ENCODE assay signal across 33 cellular contexts in genomic region chr11:71316701-71317100, GRCh38.
A peak's percentile ranks its signal among the peaks of the same experiment; 100 is the strongest.
DNase-seq lines count a peak whose midpoint lies in the region; ATAC-seq, FAIRE-seq and TF ChIP-seq lines count a peak whose summit lies in the region.
"Had no signal": no experiment of that assay in that cellular context is flagged by ENCODE, and none has a peak within 500 bp of the region (broad histone marks: within the 10 kb centered on the region; RNA-seq: fewer than 3 reads in every experiment).

No MANE protein-coding gene starts in this region.

- H3K79me2 ChIP-seq in HepG2 (ENCODE audit: insufficient read depth, low read length), result no peaks in the 10 kb centered on the region

- ATAC-seq in HepG2, result no peak
- no peak for ATAC-seq in right lobe of liver
- no peak for ATAC-seq in stimulated activated memory B cell treated with anti-CD40 and anti-IgM and Interleukin-4, amounts not matched to agents 10 μg/mL and 1 μg/mL and 100 μg/mL, for 72 hours
- ATAC-seq: A549; CD8-positive, alpha-beta T cell had no signal

- no peaks in the 10 kb centered on the region for H3K4me1 Mint-ChIP-seq in stimulated activated memory B cell treated with anti-CD40 and anti-IgM and Interleukin-4, amounts not matched to agents 10 μg/mL and 1 μg/mL and 100 μg/mL, for 72 hours
- H3K4me1 Mint-ChIP-seq: B cell; CD14-positive monocyte; CD4-positive, alpha-beta memory T cell; CD4-positive, CD25-positive, alpha-beta regulatory T cell; CD8-positive, alpha-beta memory T cell had no signal

- in situ Hi-C loops in HepG2 (cut with HindIII; ENCODE audit: extremely low pct_ligation_motif_present, low pct_unique_long_range_greater_than_20kb), result no loop called here

- FAIRE-seq in HepG2 (lab: Jason Lieb, UNC), result no peak
- FAIRE-seq: A204.1, A549, D721Med had no signal

- DNase-seq in HepG2 (ENCODE audit: low spot score) (no peak), right lobe of liver (no peak)
- DNase-seq: 8988T; ACHN; AML-193; BE2C; C1 segment of cervical spinal cord; Caco-2; Calu3; CD4-positive, alpha-beta memory T cell; CD4-positive, alpha-beta T cell; CD4-positive, CD25-positive, alpha-beta regulatory T cell; CD8-positive, alpha-beta memory T cell; CD8-positive, alpha-beta T cell; COR-L47; DMS 273 treated with DMSO at 0.1 percent for 48 hours; DMS153; DMS53; DMS79; DMS79 treated with DMSO at 0.1 percent for 48 hours; DND-41; EL had no signal

- TF ChIP-seq CTCF in HepG2 (CRISPR knock-in tag; IDR thresholded peaks at IDR 0.05) (no peak), right lobe of liver (IDR thresholded peaks at IDR 0.05) (no peak), HEK293 (tag by site-specific recombination; IDR thresholded peaks at IDR 0.05) (no peak)

- H4K20me1 ChIP-seq in HepG2 (ENCODE audit: insufficient read depth, low read length), result no peaks in the 10 kb centered on the region
- H4K20me1 ChIP-seq: BLaER1; BLaER1 treated with 17β-estradiol and CSF1 and Interleukin-3, amounts not matched to agents 10 nM and 100 nM had no signal

- H2AFZ ChIP-seq in HepG2 (ENCODE audit: low read length), result no peak overlapping the region

- intact Hi-C loops in HepG2 (cut with micrococcal nuclease; ENCODE audit: unreplicated experiment) (no loop called here), right lobe of liver (cut with DNase I) (no loop called here)

- WGBS in HepG2 (ENCODE audit: low lambda C conversion rate), result 74% methylated on average over 1 of the region's 1 CpG
- WGBS in right lobe of liver (ENCODE audit: insufficient coverage, low coverage, low lambda C conversion rate, missing lambda C conversion rate), result 80% methylated on average over 1 of the region's 1 CpG

- peaks cover 20% of the 10 kb centered on the region for H3K4me1 ChIP-seq in HepG2 (ENCODE audit: insufficient read depth, low read length)
- H3K4me1 ChIP-seq in right lobe of liver, result peaks cover 0 to 10% (median 1%) of the 10 kb centered on the region in 4 donors
- H3K4me1 ChIP-seq in HEK293 (ENCODE audit: control insufficient read depth, insufficient read depth, low read length), result no peaks in the 10 kb centered on the region
- H3K4me1 ChIP-seq: BE2C; BLaER1; BLaER1 treated with 17β-estradiol and CSF1 and Interleukin-3, amounts not matched to agents 10 nM and 100 nM; Caco-2 had no signal

- H3K27me3 ChIP-seq in HepG2 (ENCODE audit: control insufficient read depth in 1 of 2, insufficient read depth in 2 of 2, low read length in 2 of 2) (peaks cover 1 to 14% of the 10 kb centered on the region in 2 experiments; a peak in 2 of 5 replicates), right lobe of liver (no peaks in the 10 kb centered on the region)
- H3K27me3 ChIP-seq: BE2C; BLaER1; BLaER1 treated with 17β-estradiol and CSF1 and Interleukin-3, amounts not matched to agents 10 nM and 100 nM had no signal

- H3K9me3 Mint-ChIP-seq in stimulated activated memory B cell treated with anti-CD40 and anti-IgM and Interleukin-4, amounts not matched to agents 10 μg/mL and 1 μg/mL and 100 μg/mL, for 72 hours, result peaks cover 22% of the 10 kb centered on the region

- H3K27ac Mint-ChIP-seq in stimulated activated memory B cell treated with anti-CD40 and anti-IgM and Interleukin-4, amounts not matched to agents 10 μg/mL and 1 μg/mL and 100 μg/mL, for 72 hours, result no peak overlapping the region
- H3K27ac Mint-ChIP-seq: B cell; CD14-positive monocyte; CD4-positive, alpha-beta memory T cell; CD4-positive, alpha-beta T cell; CD4-positive, CD25-positive, alpha-beta regulatory T cell; CD8-positive, alpha-beta memory T cell; CD8-positive, alpha-beta T cell had no signal

- peaks cover 25% of the 10 kb centered on the region for H3K9me3 ChIP-seq in HepG2 (ENCODE audit: low read length)
- no peaks in the 10 kb centered on the region for H3K9me3 ChIP-seq in right lobe of liver
- no peaks in the 10 kb centered on the region for H3K9me3 ChIP-seq in HEK293 (ENCODE audit: control insufficient read depth, insufficient read depth, low read depth, low read length)

- TF ChIP-seq EP300 in HepG2 (IDR thresholded peaks at IDR 0.05; ENCODE audit: low read depth in 2 of 2, low read length in 2 of 2) (no peak), HepG2 (CRISPR knock-in tag; IDR thresholded peaks at IDR 0.05; ENCODE audit: borderline replicate concordance) (no peak)

- H3K4me3 Mint-ChIP-seq in stimulated activated memory B cell treated with anti-CD40 and anti-IgM and Interleukin-4, amounts not matched to agents 10 μg/mL and 1 μg/mL and 100 μg/mL, for 72 hours, result no peak overlapping the region
- H3K4me3 Mint-ChIP-seq: B cell; CD14-positive monocyte; CD4-positive, alpha-beta memory T cell; CD4-positive, alpha-beta T cell; CD4-positive, CD25-positive, alpha-beta regulatory T cell; CD8-positive, alpha-beta memory T cell; CD8-positive, alpha-beta T cell had no signal

- CTCF ChIA-PET in HepG2 (lab: Yijun Ruan, JAX; ENCODE audit: low intra/inter-chr PET ratio, low total read pairs) (no interaction called here), HEK293 (lab: Yijun Ruan, JAX) (interaction anchor here (1.3 kb wide), 1 partner anchor 24 kb away, joined by 3 read pairs; no protein-coding TSS in a partner anchor)

- H3K27me3 Mint-ChIP-seq in stimulated activated memory B cell treated with anti-CD40 and anti-IgM and Interleukin-4, amounts not matched to agents 10 μg/mL and 1 μg/mL and 100 μg/mL, for 72 hours, result peaks cover 31% of the 10 kb centered on the region

- TF ChIP-seq POLR2A in HepG2 (IDR thresholded peaks at IDR 0.05; ENCODE audit: insufficient read depth in 1 of 2, low read depth in 2 of 2, low read length in 2 of 2), result no peak
- TF ChIP-seq POLR2A in right lobe of liver (IDR thresholded peaks at IDR 0.05), result no peak

- H3K4me2 ChIP-seq in HepG2 (ENCODE audit: low read depth, low read length), result no peak overlapping the region
- H3K4me2 ChIP-seq: A549; BLaER1; BLaER1 treated with 17β-estradiol and CSF1 and Interleukin-3, amounts not matched to agents 10 nM and 100 nM had no signal

- peaks cover 16% of the 10 kb centered on the region for H3K36me3 Mint-ChIP-seq in stimulated activated memory B cell treated with anti-CD40 and anti-IgM and Interleukin-4, amounts not matched to agents 10 μg/mL and 1 μg/mL and 100 μg/mL, for 72 hours
- H3K36me3 Mint-ChIP-seq: CD14-positive monocyte; CD4-positive, alpha-beta memory T cell; CD4-positive, CD25-positive, alpha-beta regulatory T cell; CD8-positive, alpha-beta memory T cell; CD8-positive, alpha-beta T cell had no signal

- H3K4me3 ChIP-seq in HepG2 (replicated peaks in 1 of 3; ENCODE audit: insufficient read depth in 1 of 3, low read depth in 2 of 3, low read length in 3 of 3) (no peak overlapping the region), right lobe of liver (no peak overlapping the region), HEK293 (ENCODE audit: low read depth, low read length) (no peak overlapping the region)
- H3K4me3 ChIP-seq: A549; BLaER1; BLaER1 treated with 17β-estradiol and CSF1 and Interleukin-3, amounts not matched to agents 10 nM and 100 nM had no signal

- H3K27ac ChIP-seq in HepG2 (ENCODE audit: extremely low read length, insufficient read depth, low read length), result no peak overlapping the region
- H3K27ac ChIP-seq in right lobe of liver, result no peak overlapping the region
- H3K27ac ChIP-seq in HEK293 (ENCODE audit: extremely low read depth, low read depth, low read length), result no peak overlapping the region
- H3K27ac ChIP-seq: 22Rv1; A549; BLaER1; BLaER1 treated with 17β-estradiol and CSF1 and Interleukin-3, amounts not matched to agents 10 nM and 100 nM; C4-2B had no signal

- H3K36me3 ChIP-seq in HepG2 (replicated peaks in 1 of 2; ENCODE audit: control insufficient read depth in 1 of 2, insufficient read depth in 2 of 2, low read length in 2 of 2) (no peaks in the 10 kb centered on the region), right lobe of liver (no peaks in the 10 kb centered on the region), HEK293 (ENCODE audit: control insufficient read depth in 2 of 2, insufficient read depth in 1 of 2, low read length in 2 of 2) (no peaks in the 10 kb centered on the region)
- H3K36me3 ChIP-seq: BE2C; BLaER1; BLaER1 treated with 17β-estradiol and CSF1 and Interleukin-3, amounts not matched to agents 10 nM and 100 nM had no signal

- TF ChIP-seq RAD21 in HepG2 (CRISPR knock-in tag; IDR thresholded peaks at IDR 0.05), result no peak

- BruUV-seq in HepG2 (replicated peaks; lab: Mats Ljungman, UMichigan), result no TSS peak

- POLR2A ChIA-PET in HepG2 (lab: Yijun Ruan, JAX), result no interaction called here
- POLR2A ChIA-PET in HEK293 (lab: Yijun Ruan, JAX), result no interaction called here

- H3K9ac ChIP-seq in HepG2 (ENCODE audit: insufficient read depth, low read depth, low read length), result no peak overlapping the region
- H3K9ac ChIP-seq: BLaER1; BLaER1 treated with 17β-estradiol and CSF1 and Interleukin-3, amounts not matched to agents 10 nM and 100 nM had no signal

TF ChIP-seq in HEK293, 187 proteins besides CTCF, POLR2A, EP300 and RAD21:
- TF ChIP-seq ZNF600 (tag by site-specific recombination; IDR thresholded peaks at IDR 0.05) (no peak), ZNF548 (tag by site-specific recombination; IDR thresholded peaks at IDR 0.05) (no peak), SETDB1 (IDR thresholded peaks at IDR 0.05; ENCODE audit: insufficient read length, low read length) (peak; percentile 53), ZEB2 (tag by site-specific recombination; IDR thresholded peaks at IDR 0.05) (no peak), ZNF555 (tag by site-specific recombination; conservative IDR thresholded peaks at IDR 0.05) (no peak), ZNF791 (tag by site-specific recombination; IDR thresholded peaks at IDR 0.05) (no peak)

Comparison
In these comparisons a context has a peak if more than half of its experiments do, and no peak if none do; other contexts are left out.
1. Of the 63 proteins assayed by ChIP-seq in both HepG2 and HEK293: peak only in HepG2: ZNF280D; only in HEK293: SETDB1; in both: none; in neither: 61.